In genomic region chr22:48072777-48073176, GRCh38 we compare ENCODE assay signal across 28 cellular contexts.
"Had no signal": no experiment of that assay in that cellular context is flagged by ENCODE, and none has a peak within 500 bp of the region (broad histone marks: within the 10 kb centered on the region; RNA-seq: fewer than 3 reads in every experiment).

No MANE protein-coding gene starts in this region.

- DNase-seq: activated CD4-positive, alpha-beta memory T cell treated with anti-CD3 and anti-CD28 coated beads, Interleukin-2, amount 10 ng/mL, durations not matched to agents 7 days and 5 days; activated CD4-positive, alpha-beta T cell treated with anti-CD3 and anti-CD28 coated beads for 1 hour; activated CD4-positive, alpha-beta T cell treated with anti-CD3 and anti-CD28 coated beads, Interleukin-2, amount 10 ng/mL, durations not matched to agents 7 days and 5 days; activated CD8-positive, alpha-beta memory T cell treated with anti-CD3 and anti-CD28 coated beads, Interleukin-2, amount 50 U/mL, for 48 hours; activated gamma-delta T cell treated with Interleukin-2 at 50 U/mL for 16 hours; activated naive CD4-positive, alpha-beta T cell treated with anti-CD3 and anti-CD28 coated beads, Interleukin-2, amount 50 U/mL, for 16 hours; activated T-cell treated with anti-CD3 and anti-CD28 coated beads, Interleukin-2, amount 50 U/mL, for 24 hours; amniotic stem cell; brain microvascular endothelial cell; dorsolateral prefrontal cortex; effector memory CD8-positive, alpha-beta T cell; head of caudate nucleus; hippocampal formation; left lung; mucosa of descending colon; ovary; right lobe of liver; stimulated activated CD4-positive, alpha-beta T cell treated with anti-CD3 and anti-CD28 coated beads, Interleukin-12 subunit alpha, Interleukin-12 subunit beta, amount 100 ng/mL, for 4 hours; stimulated activated CD4-positive, alpha-beta T cell treated with anti-CD3 and anti-CD28 coated beads, Interleukin-4, amount 100 ng/mL, for 1 hour; stimulated activated naive CD8-positive, alpha-beta T cell treated with anti-CD3 and anti-CD28 coated beads, Interleukin-15, Interleukin-2, amounts not matched to agents 100 U/mL and 50 U/mL, for 24 hours; trophoblast cell had no signal

- H3K4me3 Mint-ChIP-seq: activated CD4-positive, alpha-beta memory T cell treated with anti-CD3 and anti-CD28 coated beads, Interleukin-2, amount 10 ng/mL, durations not matched to agents 7 days and 5 days; activated CD4-positive, alpha-beta T cell treated with anti-CD3 and anti-CD28 coated beads, Interleukin-2, amount 10 ng/mL, durations not matched to agents 7 days and 5 days; activated T-cell treated with anti-CD3 and anti-CD28 coated beads, Interleukin-2, amount 50 U/mL, for 24 hours; activated T-helper 17 cell treated with anti-CD3 and anti-CD28 coated beads, Interleukin-2, amount 50 U/mL, for 72 hours; effector memory CD8-positive, alpha-beta T cell; nephron had no signal

- H3K36me3 ChIP-seq: brain microvascular endothelial cell, left lung, ovary, right lobe of liver, thoracic aorta had no signal

- H3K27ac Mint-ChIP-seq: activated CD4-positive, alpha-beta memory T cell treated with anti-CD3 and anti-CD28 coated beads, Interleukin-2, amount 10 ng/mL, durations not matched to agents 7 days and 5 days; activated T-cell treated with anti-CD3 and anti-CD28 coated beads, Interleukin-2, amount 50 U/mL, for 24 hours; activated T-helper 17 cell treated with anti-CD3 and anti-CD28 coated beads, Interleukin-2, amount 50 U/mL, for 72 hours; effector memory CD8-positive, alpha-beta T cell; nephron; progenitor cell of endocrine pancreas had no signal

- H3K27me3 ChIP-seq: brain microvascular endothelial cell, dorsolateral prefrontal cortex, left lung, ovary, right lobe of liver had no signal

- H3K4me1 Mint-ChIP-seq: activated CD4-positive, alpha-beta memory T cell treated with anti-CD3 and anti-CD28 coated beads, Interleukin-2, amount 10 ng/mL, durations not matched to agents 7 days and 5 days; activated CD4-positive, alpha-beta T cell treated with anti-CD3 and anti-CD28 coated beads, Interleukin-2, amount 10 ng/mL, durations not matched to agents 7 days and 5 days; activated T-helper 17 cell treated with anti-CD3 and anti-CD28 coated beads, Interleukin-2, amount 50 U/mL, for 72 hours had no signal

- H3K27ac ChIP-seq: brain microvascular endothelial cell, coronary artery, dorsolateral prefrontal cortex, left lung, ovary, right lobe of liver, skin epidermis, thoracic aorta had no signal

- H3K4me3 ChIP-seq: coronary artery, dorsolateral prefrontal cortex, left lung, lung, mucosa of descending colon, ovary, right lobe of liver, skin epidermis, thoracic aorta had no signal

- H3K9me3 Mint-ChIP-seq: activated CD4-positive, alpha-beta memory T cell treated with anti-CD3 and anti-CD28 coated beads, Interleukin-2, amount 10 ng/mL, durations not matched to agents 7 days and 5 days; activated CD4-positive, alpha-beta T cell treated with anti-CD3 and anti-CD28 coated beads, Interleukin-2, amount 10 ng/mL, durations not matched to agents 7 days and 5 days; activated T-cell treated with anti-CD3 and anti-CD28 coated beads, Interleukin-2, amount 50 U/mL, for 24 hours; effector memory CD8-positive, alpha-beta T cell; nephron had no signal

- H3K4me1 ChIP-seq: left lung, right lobe of liver had no signal

- H3K9me3 ChIP-seq: mucosa of descending colon, ovary, right lobe of liver, thoracic aorta had no signal
